In the genomic region with DNA sequence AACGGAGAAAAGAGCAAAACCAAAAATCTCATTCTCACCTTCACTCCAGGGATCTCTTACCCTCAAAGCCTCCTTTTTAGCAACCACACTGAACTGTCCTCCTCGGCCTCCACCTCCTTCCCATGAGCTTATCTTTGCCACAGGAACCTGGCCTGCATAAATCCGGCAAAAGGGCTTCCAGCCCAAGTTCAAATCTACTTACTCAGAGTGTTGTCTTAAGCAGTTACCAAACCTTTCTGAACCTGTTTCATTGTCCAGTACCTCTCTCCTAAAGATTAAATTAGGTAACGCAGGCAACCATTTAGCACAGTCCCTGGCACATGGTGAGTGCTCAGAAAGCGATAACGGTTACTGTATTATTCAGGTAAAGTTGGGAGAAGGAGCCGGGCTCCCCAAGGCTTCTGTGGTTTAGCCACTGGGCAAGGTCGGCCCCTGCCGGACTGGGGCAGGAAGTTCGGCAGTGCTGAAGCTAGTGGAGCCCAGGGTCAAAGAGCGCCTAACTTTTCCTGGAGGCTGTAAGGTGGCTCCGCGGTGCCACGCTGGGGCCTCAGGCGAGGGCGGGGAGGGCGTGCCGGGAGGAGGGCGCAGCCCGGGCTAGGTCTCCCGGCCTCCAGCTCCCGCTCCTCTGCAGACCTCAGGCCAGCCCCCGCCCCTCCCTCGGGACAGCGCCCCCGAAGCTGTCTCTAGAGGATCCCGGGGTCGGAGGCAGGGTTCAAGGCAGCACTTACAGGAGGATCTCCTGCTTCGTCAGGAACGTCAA, we compare ENCODE assay signal across 8 cellular contexts. TPM values are rescaled to one million over a fixed set of nuclear protein-coding genes. Genes with fewer than 3 reads are reported as not detected.
A peak's percentile ranks its signal among the peaks of the same experiment; 100 is the strongest.
DNase-seq lines count a peak whose midpoint lies in the region; ATAC-seq and TF ChIP-seq lines count a peak whose summit lies in the region.

No MANE protein-coding gene starts in this region.

- peaks cover 26% of the 10 kb centered on the region for H3K36me3 Mint-ChIP-seq in nephron progenitor cell (ENCODE audit: low read depth)

- H3K4me1 ChIP-seq in fibroblast of lung (ENCODE audit: control insufficient read depth, extremely low read depth, insufficient read depth, low read length), result peaks cover 4% of the 10 kb centered on the region
- peaks cover 22% of the 10 kb centered on the region for H3K4me1 ChIP-seq in testis

- H3K4me3 Mint-ChIP-seq in nephron progenitor cell, result peak overlapping the region; percentile 81

- peak; percentile 18 to 55 (median 39) for DNase-seq in activated CD8-positive, alpha-beta memory T cell treated with anti-CD3 and anti-CD28 coated beads for 48 hours (ENCODE audit: low read depth in 2 of 3, low spot score in 2 of 3)
- no peak for DNase-seq in activated CD8-positive, alpha-beta memory T cell treated with anti-CD3 and anti-CD28 coated beads for 24 hours
- peak; percentile 49 for DNase-seq in NCI-H69 (lab: John Stamatoyannopoulos, UW)
- peak; percentile 69 for DNase-seq in activated T-cell treated with anti-CD3 and anti-CD28 coated beads for 48 hours (ENCODE audit: low read depth)
- peak; percentile 41 to 42 for DNase-seq in fibroblast of lung (ENCODE audit: low read depth in 2 of 2)
- peak; percentile 66 for DNase-seq in nephron progenitor cell
- DNase-seq in testis, result peak; percentile 60

- no peaks in the 10 kb centered on the region for H4K20me1 ChIP-seq in fibroblast of lung (ENCODE audit: control insufficient read depth, extremely low read depth, insufficient read depth, low read length)

- H3K27ac ChIP-seq in fibroblast of lung (ENCODE audit: insufficient read depth, low read length), result peak overlapping the region; percentile 95
- peak overlapping the region; percentile 61 to 91 for H3K27ac ChIP-seq in testis

- H3K4me2 ChIP-seq in fibroblast of lung (ENCODE audit: extremely low read depth, insufficient read depth, low read length), result peak overlapping the region; percentile 98

- TF ChIP-seq CTCF in fibroblast of lung (conservative IDR thresholded peaks at IDR 0.05 in 1 of 2, IDR thresholded peaks at IDR 0.05 in 1 of 2; ENCODE audit: low read depth in 1 of 2, low read length in 2 of 2), result peak; percentile 47 to 53
- TF ChIP-seq CTCF in nephron progenitor cell (IDR thresholded peaks at IDR 0.05), result peak; percentile 40
- peak; percentile 21 to 49 (median 29) for TF ChIP-seq CTCF in testis (IDR thresholded peaks at IDR 0.05)

- H3K4me3 ChIP-seq in fibroblast of lung (replicated peaks in 1 of 4; ENCODE audit: control extremely low read depth in 1 of 4, insufficient read depth in 1 of 4, low read depth in 3 of 4, low read length in 4 of 4) (peak overlapping the region; percentile 77 to 93 (median 85)), testis (peak overlapping the region; percentile 72 to 91)

- peak overlapping the region; percentile 88 for H3K9ac ChIP-seq in fibroblast of lung (ENCODE audit: insufficient read depth, low read length)

- peaks cover 9% of the 10 kb centered on the region for H3K79me2 ChIP-seq in fibroblast of lung (ENCODE audit: control insufficient read depth, insufficient read depth, low read length)

- H3K4me1 Mint-ChIP-seq in nephron progenitor cell, result peaks cover 32% of the 10 kb centered on the region

- WGBS in testis, 2 donors, result 2 to 4% methylated on average over 13 to 27 of the region's 30 CpGs

- H3K27me3 Mint-ChIP-seq in nephron progenitor cell (ENCODE audit: low read depth, poor library complexity), result peaks cover 10% of the 10 kb centered on the region

- no peak for TF ChIP-seq POLR2A in testis (IDR thresholded peaks at IDR 0.05)

- intact Hi-C loops in testis (cut with DNase I; ENCODE audit: low total_unique reads), result no loop called here

- H2AFZ ChIP-seq in fibroblast of lung (ENCODE audit: low read length), result peak overlapping the region; percentile 73

- peak; percentile 25 for ATAC-seq in HG02884 (IDR thresholded peaks at IDR 0.05; ENCODE audit: unreplicated experiment)

- H3K27me3 ChIP-seq in fibroblast of lung (ENCODE audit: control insufficient read depth, insufficient read depth, low read length), result no peaks in the 10 kb centered on the region
- H3K27me3 ChIP-seq in testis, result no peaks in the 10 kb centered on the region

- peaks cover 13% of the 10 kb centered on the region for H3K36me3 ChIP-seq in fibroblast of lung (ENCODE audit: control insufficient read depth, insufficient read depth, low read length)
- H3K36me3 ChIP-seq in testis (ENCODE audit: low read depth, missing control alignments), result no peaks in the 10 kb centered on the region

- H3K27ac Mint-ChIP-seq in nephron progenitor cell, result peak overlapping the region; percentile 48

- no peaks in the 10 kb centered on the region for H3K9me3 ChIP-seq in fibroblast of lung (ENCODE audit: control insufficient read depth, insufficient read depth, low read depth, low read length)
- H3K9me3 ChIP-seq in testis, result no peaks in the 10 kb centered on the region

- H3K9me3 Mint-ChIP-seq in nephron progenitor cell, result no peaks in the 10 kb centered on the region

RNA-seq across cellular contexts. Expression of gene CIB1, which starts 0.6 kb away (rescaled TPM):
- total RNA-seq in fibroblast of lung (17.7 and 27.7 TPM in 2 replicates), testis (10 to 100 TPM; 50.8 to 78.0 TPM)
- polyA plus RNA-seq in fibroblast of lung (42.7 and 62.2 TPM in 2 replicates), testis (ENCODE audit: insufficient read depth, low read depth, low replicate concordance) (138 TPM)
- 58.8 and 95.0 TPM in 2 replicates for polyA plus RNA-seq in fibroblast of lung (2012)
- polyA minus RNA-seq in fibroblast of lung (ENCODE audit: low replicate concordance), result 52.8 and 118 TPM in 2 replicates

RNA-seq across cellular contexts. Expression of gene GDPGP1, which starts 0.9 kb away (rescaled TPM):
- total RNA-seq in fibroblast of lung (6.2 and 9.7 TPM in 2 replicates), testis (10 to 100 TPM in 1 of 2 donors, 1 to 10 TPM in 1; 6.2 to 16.1 TPM)
- polyA plus RNA-seq in fibroblast of lung (1.9 and 2.5 TPM in 2 replicates), testis (ENCODE audit: insufficient read depth, low read depth, low replicate concordance) (8.9 TPM)
- 2.3 and 2.8 TPM in 2 replicates for polyA plus RNA-seq in fibroblast of lung (2012)
- polyA minus RNA-seq in fibroblast of lung (ENCODE audit: low replicate concordance), result 9.3 and 11.3 TPM in 2 replicates

RNA-seq across cellular contexts. Expression of gene TTLL13, which starts 16.2 kb away (rescaled TPM):
- total RNA-seq in fibroblast of lung, result under 0.01 TPM in 1 of 2 replicates, not detected in the other
- polyA plus RNA-seq in fibroblast of lung, result 0.03 and 0.08 TPM in 2 replicates
- not detected in 2 replicates for polyA plus RNA-seq in fibroblast of lung (2012)
- not detected in 2 replicates for polyA minus RNA-seq in fibroblast of lung (ENCODE audit: low replicate concordance)
- total RNA-seq in testis, result 10 to 100 TPM in 1 of 2 donors, 1 to 10 TPM in 1; 6.8 to 18.0 TPM
- 30.3 TPM for polyA plus RNA-seq in testis (ENCODE audit: insufficient read depth, low read depth, low replicate concordance)

RNA-seq across cellular contexts. Expression of gene SEMA4B, which starts 32.0 kb away (rescaled TPM):
- 14.1 and 30.4 TPM in 2 replicates for total RNA-seq in fibroblast of lung
- 9.5 and 12.8 TPM in 2 replicates for polyA plus RNA-seq in fibroblast of lung
- 13.4 and 13.5 TPM in 2 replicates for polyA plus RNA-seq in fibroblast of lung (2012)
- polyA minus RNA-seq in fibroblast of lung (ENCODE audit: low replicate concordance), result 28.5 and 73.0 TPM in 2 replicates
- 10 to 100 TPM; 59.4 to 78.3 TPM for total RNA-seq in testis
- 22.2 TPM for polyA plus RNA-seq in testis (ENCODE audit: insufficient read depth, low read depth, low replicate concordance)

RNA-seq across cellular contexts. Expression of gene NGRN, which starts 32.4 kb away (rescaled TPM):
- total RNA-seq in fibroblast of lung, result 96.1 and 96.8 TPM in 2 replicates
- 55.3 and 58.7 TPM in 2 replicates for polyA plus RNA-seq in fibroblast of lung
- polyA plus RNA-seq in fibroblast of lung (2012), result 50.7 and 54.0 TPM in 2 replicates
- 23.5 and 24.6 TPM in 2 replicates for polyA minus RNA-seq in fibroblast of lung (ENCODE audit: low replicate concordance)
- total RNA-seq in testis, result 10 to 100 TPM; 86.1 to 95.6 TPM
- 82.9 TPM for polyA plus RNA-seq in testis (ENCODE audit: insufficient read depth, low read depth, low replicate concordance)
